ENCODE assay signal across 29 cellular contexts in the genomic region with DNA sequence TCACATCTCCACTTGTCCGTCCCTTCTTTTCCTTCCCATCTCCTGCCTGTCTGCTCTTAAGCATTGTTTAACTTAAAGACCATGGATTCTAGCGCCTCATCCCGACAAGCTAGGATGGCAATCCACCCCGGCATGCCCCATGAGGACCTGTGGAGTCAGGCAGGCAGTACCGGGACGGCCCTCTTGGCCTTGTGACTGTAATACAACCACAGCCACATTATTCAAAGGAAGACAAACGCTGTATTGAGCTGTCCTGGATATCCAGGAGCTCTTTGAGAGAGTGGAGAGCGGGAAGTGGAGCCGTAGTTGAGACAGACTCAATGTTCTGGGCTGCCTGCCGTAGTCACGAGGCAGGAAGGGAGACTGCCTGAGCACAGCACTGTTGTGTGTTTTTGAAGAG.
"Had no signal": no experiment of that assay in that cellular context is flagged by ENCODE, and none has a peak within 500 bp of the region (broad histone marks: within the 10 kb centered on the region; RNA-seq: fewer than 3 reads in every experiment).

No MANE protein-coding gene starts in this region.

- H3K9ac ChIP-seq: parathyroid adenoma had no signal

- H3K4me2 ChIP-seq: hepatocyte, smooth muscle cell had no signal

- H3K4me1 Mint-ChIP-seq: activated T-helper 17 cell treated with anti-CD3 and anti-CD28 coated beads, Interleukin-2, amount 50 U/mL, for 72 hours; naive B cell had no signal

- H3K79me2 ChIP-seq: hepatocyte, parathyroid adenoma had no signal

- H3K36me3 ChIP-seq: brain microvascular endothelial cell, gastrocnemius medialis, right atrium auricular region, tibial nerve, vagina had no signal

- H3K4me3 ChIP-seq: coronary artery, dorsolateral prefrontal cortex, gastrocnemius medialis, hepatocyte, right atrium auricular region, smooth muscle cell, tibial nerve, vagina had no signal

- H3K27ac ChIP-seq: brain microvascular endothelial cell, coronary artery, dorsolateral prefrontal cortex, gastrocnemius medialis, hepatocyte, parathyroid adenoma, right atrium auricular region, tibial nerve, vagina had no signal

- H3K4me1 ChIP-seq: gastrocnemius medialis, parathyroid adenoma, right atrium auricular region, tibial nerve, vagina had no signal

- H2AFZ ChIP-seq: hepatocyte, parathyroid adenoma had no signal

- H3K4me3 Mint-ChIP-seq: activated CD8-positive, alpha-beta T cell treated with anti-CD3 and anti-CD28 coated beads for 36 hours; activated T-cell treated with anti-CD3 and anti-CD28 coated beads, Interleukin-2, amount 50 U/mL, for 4 hours; activated T-helper 17 cell treated with anti-CD3 and anti-CD28 coated beads, Interleukin-2, amount 50 U/mL, for 72 hours; mesothelial cell of epicardium; naive B cell; T-helper 1 cell treated with Interleukin-12 subunit alpha and Interleukin-12 subunit beta and Interleukin-4 antibody, amounts not matched to agents 30 μg/mL and 1 μg/mL, for 36 hours had no signal

- H3K27ac Mint-ChIP-seq: activated CD8-positive, alpha-beta T cell treated with anti-CD3 and anti-CD28 coated beads for 36 hours; activated T-helper 17 cell treated with anti-CD3 and anti-CD28 coated beads, Interleukin-2, amount 50 U/mL, for 72 hours; mesothelial cell of epicardium; naive B cell; T-helper 1 cell treated with Interleukin-12 subunit alpha and Interleukin-12 subunit beta and Interleukin-4 antibody, amounts not matched to agents 30 μg/mL and 1 μg/mL, for 36 hours had no signal

- H3K27me3 ChIP-seq: brain microvascular endothelial cell, gastrocnemius medialis, hepatocyte, right atrium auricular region, tibial nerve, vagina had no signal

- H3K9me3 Mint-ChIP-seq: mesothelial cell of epicardium had no signal

- H3K27me3 Mint-ChIP-seq: activated CD8-positive, alpha-beta T cell treated with anti-CD3 and anti-CD28 coated beads for 36 hours; activated T-helper 17 cell treated with anti-CD3 and anti-CD28 coated beads, Interleukin-2, amount 50 U/mL, for 72 hours; naive B cell had no signal

- ATAC-seq: activated CD8-positive, alpha-beta T cell treated with anti-CD3 and anti-CD28 coated beads for 36 hours; activated T-cell treated with anti-CD3 and anti-CD28 coated beads, Interleukin-2, amount 50 U/mL, for 4 hours; activated T-helper 17 cell treated with anti-CD3 and anti-CD28 coated beads, Interleukin-2, amount 50 U/mL, for 72 hours; gastrocnemius medialis; left colon had no signal

- H3K36me3 Mint-ChIP-seq: mesothelial cell of epicardium, naive B cell had no signal

- DNase-seq: activated CD4-positive, alpha-beta T cell treated with anti-CD3 and anti-CD28 coated beads, Interleukin-2, amount 50 U/mL, for 1 hour; activated CD8-positive, alpha-beta T cell treated with anti-CD3 and anti-CD28 coated beads for 36 hours; activated gamma-delta T cell treated with Interleukin-2 at 50 U/mL for 16 hours; activated naive CD4-positive, alpha-beta T cell treated with anti-CD3 and anti-CD28 coated beads, Interleukin-2, amount 50 U/mL, for 16 hours; activated T-cell treated with anti-CD3 and anti-CD28 coated beads, Interleukin-2, amount 50 U/mL, for 4 hours; amniotic stem cell; brain microvascular endothelial cell; dorsolateral prefrontal cortex; effector memory CD4-positive, alpha-beta T cell; erythroblast; gastrocnemius medialis; left colon; mammary epithelial cell; naive B cell; occipital lobe; stimulated activated CD4-positive, alpha-beta T cell treated with anti-CD3 and anti-CD28 coated beads, Interleukin-15, amount 100 ng/mL, for 24 hours; stimulated activated CD4-positive, alpha-beta T cell treated with anti-CD3 and anti-CD28 coated beads, Interleukin-2, amount 100 ng/mL, for 24 hours; stimulated activated naive CD4-positive, alpha-beta T cell; T-helper 9 cell had no signal

- H3K9me3 ChIP-seq: gastrocnemius medialis, right atrium auricular region, tibial nerve, vagina had no signal
